ENCODE assay signal across 20 cellular contexts in the genomic region with DNA sequence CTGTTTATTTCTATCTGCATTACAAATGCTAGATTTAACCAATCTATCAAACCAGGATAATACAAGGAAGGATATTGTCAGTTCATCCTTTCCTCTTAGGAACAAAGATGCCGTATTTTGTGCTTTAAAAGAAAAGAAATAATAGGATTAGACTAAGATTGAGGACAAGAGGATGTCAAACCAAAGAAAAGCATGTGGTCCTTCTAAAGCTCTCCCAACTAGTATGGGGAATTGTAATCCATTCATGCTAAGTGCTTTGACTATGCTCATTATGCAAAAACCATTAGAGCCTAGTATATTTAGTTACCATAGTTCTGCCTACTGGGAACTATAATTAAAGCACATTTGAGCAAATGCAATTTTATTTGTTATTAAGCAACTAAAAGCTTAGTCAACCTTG.
"Had no signal": no experiment of that assay in that cellular context is flagged by ENCODE, and none has a peak within 500 bp of the region (broad histone marks: within the 10 kb centered on the region; RNA-seq: fewer than 3 reads in every experiment).

No MANE protein-coding gene starts in this region.

- H3K27ac ChIP-seq: SJSA1, SK-N-MC had no signal

- H3K4me1 ChIP-seq: SJSA1 had no signal

- H3K4me3 ChIP-seq: SJSA1, SK-N-MC had no signal

- H3K36me3 ChIP-seq: SJSA1 had no signal

- H3K27me3 ChIP-seq: SJSA1 had no signal

- H3K9me3 ChIP-seq: SJSA1 had no signal

- DNase-seq: IMR-90, Kasumi-1, KG1, MM.1S, NCI-H1092 treated with DMSO at 0.1 percent for 48 hours, NCI-H1436 treated with DMSO at 0.1 percent for 48 hours, NCI-H1694, NCI-H187 treated with DMSO at 0.1 percent for 48 hours, NCI-H2029 treated with DMSO at 0.1 percent for 48 hours, NCI-H2171, NCI-H226, NCI-H446, NCI-H510A, NCI-H526, NCI-H748 treated with DMSO at 0.1 percent for 48 hours, Right ventricle myocardium superior, RPMI8226, SIG-M5 had no signal
